Comparison of ENCODE assay signal across 21 cellular contexts in genomic region chr1:110449661-110450651, GRCh38. TPM values are rescaled to one million over a fixed set of nuclear protein-coding genes. Genes with fewer than 3 reads are reported as not detected.
"Had no signal": no experiment of that assay in that cellular context is flagged by ENCODE, and none has a peak within 500 bp of the region (broad histone marks: within the 10 kb centered on the region; RNA-seq: fewer than 3 reads in every experiment).

No MANE protein-coding gene starts in this region.

- ATAC-seq: lower lobe of right lung; stimulated activated naive CD8-positive, alpha-beta T cell treated with anti-CD3 and anti-CD28 coated beads, Interleukin-15, Interleukin-2, amounts not matched to agents 100 U/mL and 50 U/mL, for 24 hours; T-cell had no signal

- FAIRE-seq: endometrium had no signal

- H3K27ac ChIP-seq: cardiac muscle cell, colonic mucosa, lower lobe of right lung, SK-N-MC, upper lobe of left lung had no signal

- H3K4me1 ChIP-seq: adrenal gland, colonic mucosa, lower lobe of right lung, upper lobe of left lung had no signal

- H3K27me3 ChIP-seq: adrenal gland, cardiac muscle cell, colonic mucosa, upper lobe of left lung had no signal

- H3K4me3 ChIP-seq: adrenal gland, cardiac muscle cell, colonic mucosa, lower lobe of right lung, SK-N-MC, upper lobe of left lung had no signal

- H3K36me3 ChIP-seq: adrenal gland, cardiac muscle cell, colonic mucosa, lower lobe of right lung, upper lobe of left lung had no signal

- H3K9me3 ChIP-seq: adrenal gland, colonic mucosa, lower lobe of right lung, upper lobe of left lung had no signal

- DNase-seq: activated CD4-positive, alpha-beta T cell treated with anti-CD3 and anti-CD28 coated beads, Interleukin-2, amount 50 U/mL, for 48 hours; activated naive CD4-positive, alpha-beta T cell treated with anti-CD3 and anti-CD28 coated beads, Interleukin-2, amount 50 U/mL, for 16 hours; adrenal gland; colonic mucosa; hypothalamus; kidney glomerular epithelial cell; lower lobe of right lung; midbrain; stimulated activated CD4-positive, alpha-beta T cell treated with anti-CD3 and anti-CD28 coated beads, Interleukin-4, amount 100 ng/mL, for 4 hours; stimulated activated CD8-positive, alpha-beta memory T cell treated with anti-CD3 and anti-CD28 coated beads, Interleukin-4, amount 100 ng/mL, for 48 hours; stimulated activated naive CD8-positive, alpha-beta T cell treated with anti-CD3 and anti-CD28 coated beads, Interleukin-15, Interleukin-2, amounts not matched to agents 100 U/mL and 50 U/mL, for 24 hours; T-cell; T-helper 9 cell; upper lobe of left lung had no signal

RNA-seq across cellular contexts. Expression of gene PROK1, which starts 1.0 kb away (rescaled TPM):
- total RNA-seq: colonic mucosa, glomerular endothelial cell, lower lobe of right lung, myocyte, osteoblast, pulmonary artery endothelial cell had no signal
- polyA plus RNA-seq: cardiac muscle cell had no signal
